Comparison of ENCODE assay signal across 19 cellular contexts in the genomic region with DNA sequence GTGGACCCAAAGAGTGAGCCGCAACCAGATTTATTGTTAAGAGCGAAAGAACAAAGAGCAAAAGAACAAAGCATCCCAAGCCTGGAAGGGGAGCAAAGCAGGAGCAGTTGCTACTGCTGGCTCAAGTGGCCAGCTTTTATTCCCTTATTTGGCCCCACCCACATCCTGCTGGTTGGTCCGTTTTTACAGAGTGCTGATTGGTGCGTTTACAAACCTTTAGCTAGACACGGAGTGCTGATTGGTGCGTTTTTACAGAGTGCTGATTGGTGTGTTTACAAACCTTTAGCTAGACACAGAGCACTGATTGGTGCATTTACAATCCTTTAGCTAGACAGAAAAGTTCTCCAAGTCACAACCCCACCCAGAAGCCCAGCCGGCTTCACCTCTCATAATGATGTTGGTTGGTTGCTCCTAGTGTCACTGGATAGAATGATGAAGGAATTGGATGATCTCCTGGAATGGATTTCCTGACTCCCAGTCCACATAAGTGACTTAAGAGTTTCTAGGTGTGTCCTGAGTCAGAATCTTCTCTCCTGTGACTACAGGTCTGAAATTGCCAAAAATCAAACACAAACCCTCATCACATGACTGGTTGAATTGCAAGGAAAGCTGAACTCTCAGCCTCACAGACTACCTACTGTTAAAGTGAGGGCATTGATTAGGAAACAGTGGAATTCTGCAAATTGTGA. TPM values are rescaled to one million over a fixed set of nuclear protein-coding genes. Genes with fewer than 3 reads are reported as not detected.
DNase-seq lines count a peak whose midpoint lies in the region; ATAC-seq, FAIRE-seq and TF ChIP-seq lines count a peak whose summit lies in the region.
"Had no signal": no experiment of that assay in that cellular context is flagged by ENCODE, and none has a peak within 500 bp of the region (broad histone marks: within the 10 kb centered on the region; RNA-seq: fewer than 3 reads in every experiment).

No MANE protein-coding gene starts in this region.

- H2AFZ ChIP-seq in HepG2 (ENCODE audit: low read length), result no peak overlapping the region
- no peak overlapping the region for H2AFZ ChIP-seq in keratinocyte (ENCODE audit: control insufficient read depth, low read length)
- H2AFZ ChIP-seq: GM23248 had no signal

- H3K79me2 ChIP-seq in HepG2 (ENCODE audit: insufficient read depth, low read length), result no peaks in the 10 kb centered on the region
- no peaks in the 10 kb centered on the region for H3K79me2 ChIP-seq in keratinocyte (ENCODE audit: control insufficient read depth, insufficient read depth, low read length)

- no peak for TF ChIP-seq POLR2A in HepG2 (IDR thresholded peaks at IDR 0.05; ENCODE audit: insufficient read depth in 1 of 2, low read depth in 2 of 2, low read length in 2 of 2)
- TF ChIP-seq POLR2A in right lobe of liver (IDR thresholded peaks at IDR 0.05), result no peak
- no peak for TF ChIP-seq POLR2A in erythroblast (IDR thresholded peaks at IDR 0.05; ENCODE audit: low read length)

- H3K9me3 ChIP-seq in HepG2 (ENCODE audit: low read length) (no peaks in the 10 kb centered on the region), right lobe of liver (no peaks in the 10 kb centered on the region), keratinocyte (ENCODE audit: control insufficient read depth, low read depth, low read length) (no peaks in the 10 kb centered on the region), upper lobe of right lung (no peaks in the 10 kb centered on the region)

- no peak overlapping the region for H3K4me2 ChIP-seq in HepG2 (ENCODE audit: low read depth, low read length)
- peak overlapping the region; percentile 28 for H3K4me2 ChIP-seq in keratinocyte (ENCODE audit: control insufficient read depth, extremely low read depth, insufficient read depth, low read depth, low read length)

- 53% methylated on average over 7 of the region's 7 CpGs for WGBS in HepG2 (ENCODE audit: low lambda C conversion rate)
- WGBS in right lobe of liver (ENCODE audit: insufficient coverage, low coverage, low lambda C conversion rate, missing lambda C conversion rate), result 85% methylated on average over 4 of the region's 7 CpGs

- H4K20me1 ChIP-seq in HepG2 (ENCODE audit: insufficient read depth, low read length), result no peaks in the 10 kb centered on the region
- H4K20me1 ChIP-seq in keratinocyte (ENCODE audit: control insufficient read depth, extremely low read depth, insufficient read depth, low read length), result no peaks in the 10 kb centered on the region

- no peak for TF ChIP-seq RAD21 in HepG2 (CRISPR knock-in tag; IDR thresholded peaks at IDR 0.05)

- no peaks in the 10 kb centered on the region for H3K27me3 ChIP-seq in HepG2 (ENCODE audit: control insufficient read depth in 1 of 2, insufficient read depth in 2 of 2, low read length in 2 of 2)
- H3K27me3 ChIP-seq in right lobe of liver, result no peaks in the 10 kb centered on the region
- H3K27me3 ChIP-seq in keratinocyte (ENCODE audit: control insufficient read depth, extremely low read depth, insufficient read depth, low read length), result no peaks in the 10 kb centered on the region
- H3K27me3 ChIP-seq in upper lobe of right lung, result no peaks in the 10 kb centered on the region

- POLR2A ChIA-PET in HepG2 (lab: Yijun Ruan, JAX), result no interaction called here

- H3K36me3 ChIP-seq in HepG2 (replicated peaks in 1 of 2; ENCODE audit: control insufficient read depth in 1 of 2, insufficient read depth in 2 of 2, low read length in 2 of 2) (no peaks in the 10 kb centered on the region), right lobe of liver (no peaks in the 10 kb centered on the region), keratinocyte (ENCODE audit: control insufficient read depth in 2 of 2, extremely low read depth in 1 of 2, insufficient read depth in 2 of 2, low read length in 2 of 2) (no peaks in the 10 kb centered on the region), upper lobe of right lung (no peaks in the 10 kb centered on the region)

- no peaks in the 10 kb centered on the region for H3K9me1 ChIP-seq in keratinocyte (ENCODE audit: control insufficient read depth, extremely low read depth, insufficient read depth, low read length)

- ATAC-seq in HepG2, result no peak
- ATAC-seq in right lobe of liver, result no peak
- no peak for ATAC-seq in upper lobe of right lung

- intact Hi-C loops in HepG2 (cut with micrococcal nuclease; ENCODE audit: unreplicated experiment) (no loop called here), right lobe of liver (cut with DNase I) (no loop called here), upper lobe of right lung (cut with DNase I) (no loop called here)

- no peak for DNase-seq in HepG2 (ENCODE audit: low spot score)
- DNase-seq in right lobe of liver, result no peak
- DNase-seq in epithelial cell of esophagus (ENCODE audit: low read depth), result peak; percentile 79
- DNase-seq in keratinocyte (ENCODE audit: low read depth, low spot score), result no peak
- DNase-seq in upper lobe of right lung, result no peak
- no peak for DNase-seq in erythroblast (lab: John Stamatoyannopoulos, UW)
- DNase-seq: 8988T; C1 segment of cervical spinal cord; Calu3; CD4-positive, alpha-beta memory T cell; COR-L47; DMS153; DND-41; GM23248; H7; HCEC 1CT had no signal

- no TSS peak for BruUV-seq in HepG2 (replicated peaks; lab: Mats Ljungman, UMichigan)

- H3K4me1 ChIP-seq in HepG2 (ENCODE audit: insufficient read depth, low read length) (peaks cover 20% of the 10 kb centered on the region), right lobe of liver (no peaks in the 10 kb centered on the region), keratinocyte (ENCODE audit: control insufficient read depth, extremely low read depth, insufficient read depth, low read length) (peaks cover 6% of the 10 kb centered on the region), upper lobe of right lung (no peaks in the 10 kb centered on the region)

- dilution Hi-C loops in keratinocyte (cut with MboI; ENCODE audit: extremely low pct_ligation_motif_present, low sequenced_read_pairs), result no loop called here

- FAIRE-seq in HepG2 (lab: Jason Lieb, UNC) (peak; percentile 34), keratinocyte (lab: Jason Lieb, UNC) (no peak)
- FAIRE-seq: G401.6, GM12892, H1 had no signal

- H3K27ac ChIP-seq in HepG2 (ENCODE audit: extremely low read length, insufficient read depth, low read length) (no peak overlapping the region), right lobe of liver (no peak overlapping the region), keratinocyte (ENCODE audit: control insufficient read depth, insufficient read depth, low read length) (no peak overlapping the region), upper lobe of right lung (no peak overlapping the region)
- H3K27ac ChIP-seq: GM23248 had no signal

- H3K9ac ChIP-seq in HepG2 (ENCODE audit: insufficient read depth, low read depth, low read length) (no peak overlapping the region), keratinocyte (ENCODE audit: control insufficient read depth, extremely low read depth, insufficient read depth, low read length) (no peak overlapping the region)
- H3K9ac ChIP-seq: GM23248 had no signal

- TF ChIP-seq CTCF in HepG2 (CRISPR knock-in tag; IDR thresholded peaks at IDR 0.05) (no peak), right lobe of liver (IDR thresholded peaks at IDR 0.05) (no peak), epithelial cell of esophagus (IDR thresholded peaks at IDR 0.05; ENCODE audit: insufficient read depth, low read depth, low read length, missing control alignments) (no peak), keratinocyte (optimal IDR thresholded peaks at IDR 0.05 in 1 of 3, IDR thresholded peaks at IDR 0.05 in 1 of 3, conservative IDR thresholded peaks at IDR 0.05 in 1 of 3; ENCODE audit: extremely low read depth in 1 of 3, insufficient read depth in 2 of 3, low read length in 3 of 3) (no peak), upper lobe of right lung (IDR thresholded peaks at IDR 0.05) (no peak)

- in situ Hi-C loops in HepG2 (cut with HindIII; ENCODE audit: extremely low pct_ligation_motif_present, low pct_unique_long_range_greater_than_20kb), result no loop called here

- no peak overlapping the region for H3K4me3 ChIP-seq in HepG2 (replicated peaks in 1 of 3; ENCODE audit: insufficient read depth in 1 of 3, low read depth in 2 of 3, low read length in 3 of 3)
- H3K4me3 ChIP-seq in right lobe of liver, result no peak overlapping the region
- H3K4me3 ChIP-seq in epithelial cell of esophagus (ENCODE audit: low read length), result no peak overlapping the region
- no peak overlapping the region for H3K4me3 ChIP-seq in keratinocyte (ENCODE audit: control insufficient read depth in 2 of 3, extremely low read depth in 1 of 3, insufficient read depth in 2 of 3, low read depth in 1 of 3, low read length in 3 of 3)
- no peak overlapping the region for H3K4me3 ChIP-seq in upper lobe of right lung
- H3K4me3 ChIP-seq: GM23248 had no signal

- CTCF ChIA-PET in HepG2 (lab: Yijun Ruan, JAX; ENCODE audit: low intra/inter-chr PET ratio, low total read pairs), result no interaction called here

- TF ChIP-seq EP300 in HepG2 (IDR thresholded peaks at IDR 0.05; ENCODE audit: low read depth in 2 of 2, low read length in 2 of 2) (no peak), HepG2 (CRISPR knock-in tag; IDR thresholded peaks at IDR 0.05; ENCODE audit: borderline replicate concordance) (no peak)

RNA-seq across cellular contexts. Expression of a gene that starts 52.1 kb away (rescaled TPM):
- total RNA-seq in HepG2 (2016; rRNA removed; fragmentation: Illumina TruSeq; extraction: Trizol) (7.9 and 8.8 TPM in 2 replicates), right lobe of liver (1 to 10 TPM; 2.1 to 7.4 (median 6.1) TPM), upper lobe of right lung (7.2 TPM)
- total RNA-seq in HepG2 (2016; cell fraction: cytosol; rRNA removed; fragmentation: Illumina TruSeq; extraction: Trizol; ENCODE audit: low read depth), result 1.9 TPM in 2 replicates
- total RNA-seq in HepG2 (2016; cell fraction: insoluble cytoplasmic fraction; rRNA removed; fragmentation: Illumina TruSeq; extraction: Trizol), result 6.6 and 7.6 TPM in 2 replicates
- total RNA-seq in HepG2 (2016; cell fraction: membrane; rRNA removed; fragmentation: Illumina TruSeq; extraction: Trizol), result 3.4 and 4.3 TPM in 2 replicates
- total RNA-seq in HepG2 (2016; cell fraction: nucleus; rRNA removed; fragmentation: Illumina TruSeq; extraction: Trizol), result 6.9 and 9.0 TPM in 2 replicates
- polyA plus RNA-seq in HepG2 (2011; rRNA removed) (35.7 and 53.1 TPM in 2 replicates), keratinocyte (9.1 to 12.1 TPM (median 11.0 TPM) in 3 replicates)
- polyA plus RNA-seq in HepG2 (2011; cell fraction: cytosol; rRNA removed), result 24.4 and 25.6 TPM in 2 replicates
- 50.2 and 52.1 TPM in 2 replicates for polyA plus RNA-seq in HepG2 (2011; cell fraction: nucleus; rRNA removed)
- 29.4 and 36.2 TPM in 2 replicates for polyA plus RNA-seq in HepG2 (2012)
- 0.93 and 1.5 TPM in 2 replicates for polyA plus RNA-seq in HepG2 (2016; cell fraction: cytosol; fragmentation: Illumina TruSeq; extraction: Trizol; ENCODE audit: low read depth)
- polyA plus RNA-seq in HepG2 (2016; cell fraction: insoluble cytoplasmic fraction; fragmentation: Illumina TruSeq; extraction: Trizol; ENCODE audit: low read depth), result 11.5 and 12.1 TPM in 2 replicates
- 2.0 and 2.6 TPM in 2 replicates for polyA plus RNA-seq in HepG2 (2016; cell fraction: membrane; fragmentation: Illumina TruSeq; extraction: Trizol; ENCODE audit: low read depth)
- polyA plus RNA-seq in HepG2 (2016; cell fraction: nucleus; fragmentation: Illumina TruSeq; extraction: Trizol; ENCODE audit: insufficient read depth, low read depth), result 17.9 and 19.7 TPM in 2 replicates
- 15.5 and 33.6 TPM in 2 replicates for polyA minus RNA-seq in HepG2 (2011; rRNA and poly(A)+ RNA removed; ENCODE audit: low replicate concordance)
- 26.6 and 28.9 TPM in 2 replicates for polyA minus RNA-seq in HepG2 (2011; cell fraction: cytosol; rRNA and poly(A)+ RNA removed)
- polyA minus RNA-seq in HepG2 (2011; cell fraction: nucleus; rRNA and poly(A)+ RNA removed), result 42.9 and 47.0 TPM in 2 replicates
- 9.1 TPM for polyA plus RNA-seq in keratinocyte (2011; ENCODE audit: low read depth)
- 6.8 and 11.1 TPM in 2 replicates for polyA plus RNA-seq in keratinocyte (2011; cell fraction: cytosol; rRNA removed)
- 18.3 and 19.3 TPM in 2 replicates for polyA plus RNA-seq in keratinocyte (2011; cell fraction: nucleus; rRNA removed)
- polyA plus RNA-seq in keratinocyte (2012; ENCODE audit: low replicate concordance), result 4.2 and 6.5 TPM in 2 replicates
- polyA minus RNA-seq in keratinocyte, result 7.4 to 9.7 TPM (median 9.0 TPM) in 3 replicates
- 5.8 TPM for polyA minus RNA-seq in keratinocyte (2011; cell fraction: cytosol; rRNA and poly(A)+ RNA removed)
- polyA minus RNA-seq in keratinocyte (2011; cell fraction: nucleus; rRNA and poly(A)+ RNA removed), result 9.6 and 12.2 TPM in 2 replicates
- total RNA-seq: CD4-positive, alpha-beta memory T cell had no signal
- polyA plus RNA-seq: CD4-positive, alpha-beta memory T cell had no signal
